Comparison of ENCODE assay signal across 10 cellular contexts in genomic region chr1:165738794-165739193, GRCh38. TPM values are rescaled to one million over a fixed set of nuclear protein-coding genes. Genes with fewer than 3 reads are reported as not detected.
DNase-seq lines count a peak whose midpoint lies in the region; ATAC-seq, FAIRE-seq and TF ChIP-seq lines count a peak whose summit lies in the region.
"Had no signal": no experiment of that assay in that cellular context is flagged by ENCODE, and none has a peak within 500 bp of the region (broad histone marks: within the 10 kb centered on the region; RNA-seq: fewer than 3 reads in every experiment).

No MANE protein-coding gene starts in this region.

- H3K27ac ChIP-seq in RWPE1 (no peak overlapping the region), upper lobe of right lung (no peak overlapping the region)

- H3K4me1 ChIP-seq in upper lobe of right lung = no peaks in the 10 kb centered on the region

- peaks cover 13 to 20% of the 10 kb centered on the region in 2 donors for H3K4me1 Mint-ChIP-seq in immature natural killer cell

- no peak for FAIRE-seq in H54 (lab: Jason Lieb, UNC)
- FAIRE-seq: endometrium had no signal

- DNase-seq in immature natural killer cell (no peak), RWPE1 (ENCODE audit: low spot score) (no peak), cardiac septum (ENCODE audit: low spot score) (no peak), upper lobe of right lung (no peak), H54 (ENCODE audit: insufficient read length, low spot score) (no peak)
- DNase-seq: occipital lobe had no signal

- TF ChIP-seq CTCF in RWPE1 (conservative IDR thresholded peaks at IDR 0.05; ENCODE audit: low read depth) (no peak), upper lobe of right lung (IDR thresholded peaks at IDR 0.05) (no peak)

- intact Hi-C loops in cardiac septum (cut with DNase I) = no loop called here
- intact Hi-C loops in upper lobe of right lung (cut with DNase I) = no loop called here

- peak; percentile 97 for ATAC-seq in GM18520 (IDR thresholded peaks at IDR 0.05; ENCODE audit: unreplicated experiment)
- ATAC-seq in GM21717 (IDR thresholded peaks at IDR 0.05; ENCODE audit: unreplicated experiment) = peak; percentile 96
- ATAC-seq in HG03280 (IDR thresholded peaks at IDR 0.05; ENCODE audit: unreplicated experiment) = peak; percentile 94
- ATAC-seq in upper lobe of right lung = no peak

- H3K9me3 ChIP-seq in upper lobe of right lung = no peaks in the 10 kb centered on the region

- H3K27ac Mint-ChIP-seq in immature natural killer cell = peak overlapping the region in 4 of 6 donors; percentile 11 to 62 (median 26)

- H3K27me3 Mint-ChIP-seq in immature natural killer cell (ENCODE audit: low read depth in 3 of 3) = peaks cover 0 to 1% (median 0%) of the 10 kb centered on the region in 3 donors

- H3K9me3 Mint-ChIP-seq in immature natural killer cell = no peaks in the 10 kb centered on the region

- no peak overlapping the region for H3K4me3 ChIP-seq in upper lobe of right lung

- peaks cover 74% of the 10 kb centered on the region for H3K36me3 ChIP-seq in upper lobe of right lung

- no peak for TF ChIP-seq POLR2A in H54 (IDR thresholded peaks at IDR 0.05; ENCODE audit: low read depth, low read length)

- POLR2A ChIA-PET in RWPE1 (lab: Yijun Ruan, JAX; ENCODE audit: low non-redundant PET) = no interaction called here

- H3K4me3 Mint-ChIP-seq in immature natural killer cell = no peak overlapping the region

- peaks cover 22 to 34% (median 34%) of the 10 kb centered on the region in 3 donors for H3K36me3 Mint-ChIP-seq in immature natural killer cell

- CTCF ChIA-PET in RWPE1 (lab: Yijun Ruan, JAX) = no interaction called here

- H3K27me3 ChIP-seq in upper lobe of right lung = no peaks in the 10 kb centered on the region

RNA-seq across cellular contexts. Expression of gene TMCO1, which starts 29.9 kb away (rescaled TPM):
- polyA plus RNA-seq in immature natural killer cell = 100 to 1,000 TPM; 146 to 161 (median 152) TPM
- total RNA-seq in cardiac septum (53.4 TPM), upper lobe of right lung (78.6 TPM)

RNA-seq across cellular contexts. Expression of gene ALDH9A1, which starts 40.4 kb away (rescaled TPM):
- 10 to 100 TPM; 60.7 to 98.3 (median 90.8) TPM for polyA plus RNA-seq in immature natural killer cell
- total RNA-seq in cardiac septum (61.3 TPM), upper lobe of right lung (68.5 TPM)
